Comparison of ENCODE assay signal across 15 cellular contexts in the genomic region with DNA sequence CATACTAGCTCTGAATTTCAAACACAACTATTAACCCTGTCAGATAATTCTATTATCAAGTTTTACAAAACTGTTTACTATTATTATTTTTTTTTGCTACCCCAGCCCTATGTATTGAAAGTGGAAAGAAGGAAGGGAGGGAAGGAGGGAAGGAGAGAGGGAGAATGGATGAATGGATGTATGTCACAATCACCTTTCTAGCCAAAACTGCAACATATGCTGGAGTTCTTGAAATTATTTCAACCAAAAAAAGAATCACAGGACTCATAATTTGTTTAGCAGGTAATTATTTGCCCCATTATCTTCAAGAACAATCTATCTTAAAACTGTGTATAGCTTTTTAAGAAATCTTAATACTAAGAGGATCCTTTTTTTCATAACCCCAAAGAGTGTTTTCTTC. TPM values are rescaled to one million over a fixed set of nuclear protein-coding genes. Genes with fewer than 3 reads are reported as not detected.
A peak's percentile ranks its signal among the peaks of the same experiment; 100 is the strongest.
DNase-seq lines count a peak whose midpoint lies in the region; ATAC-seq and TF ChIP-seq lines count a peak whose summit lies in the region.
"Had no signal": no experiment of that assay in that cellular context is flagged by ENCODE, and none has a peak within 500 bp of the region (broad histone marks: within the 10 kb centered on the region; RNA-seq: fewer than 3 reads in every experiment).

No MANE protein-coding gene starts in this region.

- peaks cover 100% of the 10 kb centered on the region for H3K79me2 ChIP-seq in GM23248 (ENCODE audit: insufficient read depth)

- H3K9me3 ChIP-seq in GM23248 (ENCODE audit: low read depth) (no peaks in the 10 kb centered on the region), Panc1 (ENCODE audit: control insufficient read depth, insufficient read depth, low read depth, low read length) (no peaks in the 10 kb centered on the region), gastrocnemius medialis (no peaks in the 10 kb centered on the region)
- H3K9me3 ChIP-seq: lower lobe of right lung, neutrophil had no signal

- TF ChIP-seq CTCF in Panc1 (IDR thresholded peaks at IDR 0.05): no peak
- no peak for TF ChIP-seq CTCF in foreskin fibroblast (IDR thresholded peaks at IDR 0.05; ENCODE audit: low read depth, low read length)
- no peak for TF ChIP-seq CTCF in gastrocnemius medialis (IDR thresholded peaks at IDR 0.05 in 4 of 5, conservative IDR thresholded peaks at IDR 0.05 in 1 of 5)

- in situ Hi-C loops in GM23248 (cut with MboI) (no loop called here), Panc1 (cut with HindIII; ENCODE audit: low pct_unique_long_range_greater_than_20kb, low sequenced_read_pairs) (no loop called here), gastrocnemius medialis (cut with MboI; ENCODE audit: low sequenced_read_pairs in 4 of 4) (loop anchor here in 2 of 4 donors (25.0 kb wide), 2 partner anchors 197 to 672 kb away; a partner anchor contains a TSS)

- CTCF ChIA-PET in Panc1 (lab: Charles Lee): no interaction called here

- H3K9me2 ChIP-seq in GM23248 (ENCODE audit: insufficient read depth): no peaks in the 10 kb centered on the region

- peaks cover 61% of the 10 kb centered on the region for H3F3A ChIP-seq in GM23248 (ENCODE audit: insufficient read depth)

- no TSS peak for BruUV-seq in Panc1 (replicated peaks; lab: Mats Ljungman, UMichigan)

- H3K27ac ChIP-seq in GM23248 (peak overlapping the region; percentile 83), Panc1 (ENCODE audit: low read length) (peak overlapping the region; percentile 75; the same call in 1 of the 2 replicates), gastrocnemius medialis (peak overlapping the region in 3 of 4 donors; percentile 35 to 61 (median 57))
- H3K27ac ChIP-seq: C4-2B, lower lobe of right lung had no signal

- ATAC-seq in Panc1 (no peak), gastrocnemius medialis (no peak), GM18867 (IDR thresholded peaks at IDR 0.05; ENCODE audit: unreplicated experiment) (no peak), HG02623 (IDR thresholded peaks at IDR 0.05; ENCODE audit: unreplicated experiment) (no peak)
- ATAC-seq: lower lobe of right lung had no signal

- DNase-seq in GM23248 (no peak), Panc1 (ENCODE audit: low read depth, low spot score) (no peak), foreskin fibroblast (no peak), gastrocnemius medialis (no peak), NCI-H748 treated with DMSO at 0.1 percent for 48 hours (lab: John Stamatoyannopoulos, UW) (no peak), HuH-7.5 (ENCODE audit: low spot score) (no peak)
- DNase-seq: activated CD4-positive, alpha-beta memory T cell treated with anti-CD3 and anti-CD28 coated beads, Interleukin-2, amount 10 ng/mL, durations not matched to agents 7 days and 5 days; DMS79; effector CD8-positive, alpha-beta T cell; lower lobe of right lung; NCI-H2171 had no signal

- H2AFZ ChIP-seq in GM23248: no peak overlapping the region

- peak overlapping the region; percentile 91 for H3K9ac ChIP-seq in GM23248

- H3K4me1 ChIP-seq in GM23248 (ENCODE audit: insufficient read depth) (peaks cover 72% of the 10 kb centered on the region), Panc1 (ENCODE audit: control insufficient read depth, insufficient read depth, low read length) (peaks cover 56% of the 10 kb centered on the region), gastrocnemius medialis (peaks cover 84 to 91% of the 10 kb centered on the region in 2 donors)

- intact Hi-C loops in Panc1 (cut with micrococcal nuclease; ENCODE audit: unreplicated experiment) (no loop called here), gastrocnemius medialis (cut with DNase I; ENCODE audit: low total_unique reads) (no loop called here)

- TF ChIP-seq POLR2A in gastrocnemius medialis (IDR thresholded peaks at IDR 0.05): no peak

- peak overlapping the region; percentile 96 for H3K4me3 ChIP-seq in GM23248
- H3K4me3 ChIP-seq in Panc1 (ENCODE audit: low read depth in 2 of 2, low read length in 2 of 2): no peak overlapping the region; a peak in 1 of 4 replicates
- H3K4me3 ChIP-seq in foreskin fibroblast (ENCODE audit: low read depth in 1 of 2, low read length in 2 of 2): peak overlapping the region; percentile 7 to 35
- H3K4me3 ChIP-seq in gastrocnemius medialis: no peak overlapping the region
- H3K4me3 ChIP-seq: lower lobe of right lung had no signal

- H3K4me2 ChIP-seq in GM23248 (ENCODE audit: unreplicated experiment): peak overlapping the region; percentile 96

- H3K27me3 ChIP-seq in GM23248 (replicated peaks; ENCODE audit: insufficient read depth) (no peaks in the 10 kb centered on the region), Panc1 (ENCODE audit: control insufficient read depth, insufficient read depth, low read length) (no peaks in the 10 kb centered on the region), gastrocnemius medialis (no peaks in the 10 kb centered on the region)
- H3K27me3 ChIP-seq: neutrophil had no signal

- peaks cover 7% of the 10 kb centered on the region; the same call in 1 of the 2 replicates for H4K20me1 ChIP-seq in GM23248 (ENCODE audit: insufficient read depth)

- POLR2A ChIA-PET in Panc1 (lab: Charles Lee): no interaction called here

- no peaks in the 10 kb centered on the region for H3K36me3 ChIP-seq in GM23248 (ENCODE audit: low read depth)
- H3K36me3 ChIP-seq in Panc1 (ENCODE audit: control insufficient read depth, insufficient read depth, low read length): no peaks in the 10 kb centered on the region
- H3K36me3 ChIP-seq in gastrocnemius medialis: no peaks in the 10 kb centered on the region
- H3K36me3 ChIP-seq: lower lobe of right lung, neutrophil had no signal

RNA-seq across cellular contexts. Expression of a gene that starts 5.4 kb away (rescaled TPM):
- 31.2 and 31.9 TPM in 2 replicates for total RNA-seq in GM23248 (2014; rRNA removed; shearing (Covaris generic))
- polyA plus RNA-seq in GM23248 (2016; fragmentation: Nextera tagmentation; extraction: Ambion mirVana): 12.5 and 13.1 TPM in 2 replicates
- total RNA-seq in Panc1 (2021; ENCODE audit: unreplicated experiment): 19.1 TPM
- 3.1 TPM for polyA plus RNA-seq in Panc1 (2012; ENCODE audit: insufficient read length)
- total RNA-seq in gastrocnemius medialis: 10 to 100 TPM; 35.7 to 63.7 (median 41.0) TPM

Comparison
In these comparisons a context has a peak if more than half of its experiments do, and no peak if none do; other contexts are left out.
1. H3K4me3 ChIP-seq: peak in GM23248 (single experiment) and foreskin fibroblast (2 of 2); none in Panc1 (0 of 2) and gastrocnemius medialis (0 of 4).
2. Peak in every context shown above with its lines, with median percentiles within 50 percentile points of each other: H3K27ac ChIP-seq.